Comparison of ENCODE assay signal across 8 cellular contexts in the genomic region with DNA sequence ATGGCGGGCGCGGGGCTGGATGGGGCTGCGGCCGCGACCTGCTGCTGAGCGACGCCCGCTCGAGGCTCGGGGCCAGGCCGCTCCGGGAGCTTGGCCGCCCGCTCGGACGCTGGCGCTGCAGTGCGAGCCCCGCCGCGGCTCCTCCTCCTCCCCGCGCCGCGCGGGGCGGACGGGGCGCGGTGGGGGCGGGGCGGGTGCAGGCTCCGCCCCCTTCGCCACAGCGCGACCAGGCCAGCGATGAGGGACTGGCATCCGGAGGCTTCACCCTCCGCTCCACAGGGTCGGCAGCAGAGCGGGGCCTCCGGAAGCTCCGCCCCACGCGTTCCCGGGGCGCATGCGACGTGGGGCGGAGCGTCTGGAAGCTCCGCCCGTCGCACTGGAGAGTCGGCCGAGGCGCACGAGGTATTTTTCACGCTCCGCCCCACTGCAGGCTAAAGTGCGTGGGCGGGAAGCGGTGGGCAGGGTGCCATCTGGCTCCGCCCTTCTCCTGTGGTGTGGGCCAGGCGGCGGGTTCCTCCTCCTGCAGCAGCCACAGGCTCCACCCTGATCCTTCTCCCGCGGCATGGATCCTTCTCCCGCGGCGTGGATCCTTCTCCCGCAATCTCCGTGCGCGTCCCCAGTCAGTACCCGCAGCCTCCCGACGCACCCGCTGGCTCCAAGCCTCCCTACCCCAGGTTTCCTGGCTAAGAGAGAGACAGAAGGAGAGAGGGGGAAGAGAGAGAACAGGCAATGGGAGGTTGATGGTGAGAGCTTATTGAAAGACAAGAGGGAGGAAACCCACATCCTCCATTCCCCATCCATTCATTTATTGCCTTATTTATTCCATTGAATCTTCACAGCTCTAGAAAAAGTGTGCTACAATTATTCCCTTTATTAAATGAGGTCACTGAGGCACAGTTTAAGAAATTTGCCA.
DNase-seq lines count a peak whose midpoint lies in the region; ATAC-seq, FAIRE-seq and TF ChIP-seq lines count a peak whose summit lies in the region.
"Not testable (repeated sequence)": the region's sequence is repeated elsewhere in the genome, so short reads cannot be mapped to it uniquely, and the experiment has no call there.

No MANE protein-coding gene starts in this region.

- intact Hi-C loops in HCT116 (cut with micrococcal nuclease), result not testable (repeated sequence)

- H3K4me3 Mint-ChIP-seq in activated naive CD8-positive, alpha-beta T cell treated with anti-CD3 and anti-CD28 coated beads, Interleukin-2, amount 10 ng/mL, durations not matched to agents 7 days and 5 days, result peak overlapping the region; percentile 82
- peak overlapping the region; percentile 82 for H3K4me3 Mint-ChIP-seq in neural crest cell

- POLR2A ChIA-PET in HCT116 (lab: Charles Lee); activated naive CD8-positive, alpha-beta T cell treated with anti-CD3 and anti-CD28 coated beads, Interleukin-2, amount 10 ng/mL, durations not matched to agents 7 days and 5 days (lab: Charles Lee): not testable (repeated sequence)

- H3K4me1 ChIP-seq in HCT116 (ENCODE audit: control insufficient read depth in 1 of 2, insufficient read depth in 2 of 2, low read length in 2 of 2), result not testable (repeated sequence)

- H3K36me3 Mint-ChIP-seq in activated naive CD8-positive, alpha-beta T cell treated with anti-CD3 and anti-CD28 coated beads, Interleukin-2, amount 10 ng/mL, durations not matched to agents 7 days and 5 days; neural crest cell (ENCODE audit: low read depth): not testable (repeated sequence)

- H3K9me3 Mint-ChIP-seq in activated naive CD8-positive, alpha-beta T cell treated with anti-CD3 and anti-CD28 coated beads, Interleukin-2, amount 10 ng/mL, durations not matched to agents 7 days and 5 days; neural crest cell: not testable (repeated sequence)

- RAD21 ChIA-PET in HCT116 (lab: Charles Lee; ENCODE audit: low non-redundant PET in 1 of 2, low total read pairs in 2 of 2, uncharacterized antibody in 2 of 2, unreplicated experiment in 2 of 2), result not testable (repeated sequence)

- CTCF ChIA-PET in HCT116 (lab: Charles Lee), result not testable (repeated sequence)

- H3K9me3 ChIP-seq in HCT116 (ENCODE audit: control insufficient read depth in 1 of 2, insufficient read depth in 1 of 2, low read depth in 1 of 2, low read length in 2 of 2), result not testable (repeated sequence)

- peak overlapping the region; percentile 67 for H3K4me2 ChIP-seq in HCT116 (ENCODE audit: low read length)

- peak; percentile 96 for ATAC-seq in HCT116
- peak; percentile 68 for ATAC-seq in activated naive CD8-positive, alpha-beta T cell treated with anti-CD3 and anti-CD28 coated beads, Interleukin-2, amount 10 ng/mL, durations not matched to agents 7 days and 5 days (ENCODE audit: low read depth)

- not testable (repeated sequence) for FAIRE-seq in D721Med (lab: Jason Lieb, UNC)

- not testable (repeated sequence) for H3K36me3 ChIP-seq in HCT116 (ENCODE audit: control insufficient read depth in 1 of 2, insufficient read depth in 2 of 2, low read length in 2 of 2)

- H4K20me1 ChIP-seq in HCT116 (ENCODE audit: insufficient read depth), result not testable (repeated sequence)

- DNase-seq in D721Med (ENCODE audit: insufficient read length, low spot score), result peak; percentile 54
- DNase-seq in HCT116 (ENCODE audit: low read depth, low spot score), result peak; percentile 92
- DNase-seq in NCI-H2107 (lab: John Stamatoyannopoulos, UW), result peak; percentile 68
- DNase-seq in T-helper 2 cell, result peak; percentile 66 to 90 (median 77)
- peak; percentile 93 for DNase-seq in activated naive CD8-positive, alpha-beta T cell treated with anti-CD3 and anti-CD28 coated beads, Interleukin-2, amount 10 ng/mL, durations not matched to agents 7 days and 5 days
- DNase-seq in globus pallidus (ENCODE audit: low spot score), result peak; percentile 88
- DNase-seq in neural crest cell (ENCODE audit: low read depth, low spot score), result peak; percentile 76
- peak; percentile 70 for DNase-seq in stimulated activated CD8-positive, alpha-beta memory T cell treated with anti-CD3 and anti-CD28 coated beads, Interleukin-7, amount 100 ng/mL, for 24 hours (ENCODE audit: low read depth)

- peak overlapping the region; percentile 62; the same call in 1 of the 2 replicates for H3K27ac ChIP-seq in HCT116 (ENCODE audit: low read depth, low read length)

- not testable (repeated sequence) for H3K4me1 Mint-ChIP-seq in activated naive CD8-positive, alpha-beta T cell treated with anti-CD3 and anti-CD28 coated beads, Interleukin-2, amount 10 ng/mL, durations not matched to agents 7 days and 5 days; neural crest cell

- peak overlapping the region; percentile 60 for H3K27ac Mint-ChIP-seq in activated naive CD8-positive, alpha-beta T cell treated with anti-CD3 and anti-CD28 coated beads, Interleukin-2, amount 10 ng/mL, durations not matched to agents 7 days and 5 days
- H3K27ac Mint-ChIP-seq in neural crest cell (ENCODE audit: unreplicated experiment), result peak overlapping the region; percentile 27

- TF ChIP-seq POLR2A in HCT116 (IDR thresholded peaks at IDR 0.05; ENCODE audit: borderline replicate concordance, extremely low read depth, insufficient read depth, insufficient read length), result peak; percentile 42

- BruUV-seq in HCT116 (replicated peaks; lab: Mats Ljungman, UMichigan), result TSS peak; percentile 70

- H3K9ac ChIP-seq in HCT116 (ENCODE audit: low read length), result peak overlapping the region; percentile 52; the same call in 1 of the 2 replicates

- not testable (repeated sequence) for H3K79me2 ChIP-seq in HCT116 (ENCODE audit: insufficient read depth, low read length)

- H3K9me2 ChIP-seq in HCT116 (ENCODE audit: insufficient read depth), result not testable (repeated sequence)

- not testable (repeated sequence) for TF ChIP-seq RAD21 in HCT116 (IDR thresholded peaks at IDR 0.05; ENCODE audit: low read depth)

- H3K27me3 ChIP-seq in HCT116 (ENCODE audit: insufficient read depth, low read length), result not testable (repeated sequence)

- H3K4me3 ChIP-seq in HCT116 (replicated peaks in 1 of 2; ENCODE audit: low read depth in 1 of 2, low read length in 2 of 2), result peak overlapping the region; percentile 43 to 54

- H2AFZ ChIP-seq in HCT116 (ENCODE audit: low read depth, low read length, poor library complexity, severe bottlenecking), result not testable (repeated sequence)

- H3K27me3 Mint-ChIP-seq in activated naive CD8-positive, alpha-beta T cell treated with anti-CD3 and anti-CD28 coated beads, Interleukin-2, amount 10 ng/mL, durations not matched to agents 7 days and 5 days; neural crest cell (ENCODE audit: low read depth): not testable (repeated sequence)

- TF ChIP-seq CTCF in D721Med (IDR thresholded peaks at IDR 0.05; ENCODE audit: insufficient read depth, missing control alignments); HCT116 (IDR thresholded peaks at IDR 0.05 in 2 of 3, conservative IDR thresholded peaks at IDR 0.05 in 1 of 3; ENCODE audit: borderline replicate concordance in 1 of 3, insufficient read depth in 1 of 3, low read depth in 2 of 3, low read length in 2 of 3); neural crest cell (conservative IDR thresholded peaks at IDR 0.05): not testable (repeated sequence)

TF ChIP-seq in HCT116, 20 proteins besides CTCF, POLR2A, EP300 and RAD21:
- TF ChIP-seq, protein P1, sequence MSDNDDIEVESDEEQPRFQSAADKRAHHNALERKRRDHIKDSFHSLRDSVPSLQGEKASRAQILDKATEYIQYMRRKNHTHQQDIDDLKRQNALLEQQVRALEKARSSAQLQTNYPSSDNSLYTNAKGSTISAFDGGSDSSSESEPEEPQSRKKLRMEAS (IDR thresholded peaks at IDR 0.05), result peak; percentile 75
- TF ChIP-seq POLR2AphosphoS5 (IDR thresholded peaks at IDR 0.05; ENCODE audit: low read depth, low read length), result peak; percentile 86
- peak; percentile 97 for TF ChIP-seq EGR1 (IDR thresholded peaks at IDR 0.05; ENCODE audit: low read depth)
- 0 out of 2 replicates have a peak, but pooled peaks have one; percentile 45 for TF ChIP-seq CBX3 (IDR thresholded peaks at IDR 0.05; ENCODE audit: low read depth)

Comparison
In these comparisons a context has a peak if more than half of its experiments do, and no peak if none do; other contexts are left out.
1. Peak in every context shown above with its lines: DNase-seq, ATAC-seq, H3K4me3 ChIP-seq and H3K27ac ChIP-seq.